13 cellular contexts compared by ENCODE assay signal in the genomic region with DNA sequence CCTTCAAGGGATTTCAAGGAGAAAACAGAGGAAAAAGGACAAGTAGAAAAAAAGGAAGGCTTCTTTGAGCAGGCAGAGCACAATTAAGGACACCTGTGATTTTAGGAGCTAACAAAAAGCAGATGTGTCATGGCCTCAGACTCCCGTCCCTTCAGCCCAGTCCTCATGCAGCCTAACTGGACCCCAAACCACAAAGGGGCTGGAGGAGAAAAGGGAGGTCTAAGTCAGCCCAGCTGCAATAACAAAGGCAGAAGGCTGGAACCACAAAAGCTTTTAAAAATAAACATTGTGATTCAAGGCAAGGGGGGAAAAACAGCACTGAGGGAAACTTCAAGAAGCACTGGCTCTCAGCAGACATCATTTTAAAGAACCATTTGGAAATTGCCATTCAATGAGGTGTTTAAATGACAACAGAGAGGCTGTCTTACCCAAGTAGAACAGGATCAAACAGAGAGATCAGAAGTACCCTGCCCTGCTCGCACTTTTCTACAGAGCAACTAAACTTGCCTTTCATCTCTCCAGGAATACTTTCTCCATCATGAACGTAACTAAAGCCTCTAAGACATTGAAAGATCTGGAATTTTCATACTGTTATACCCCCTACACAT.
DNase-seq lines count a peak whose midpoint lies in the region; ATAC-seq and TF ChIP-seq lines count a peak whose summit lies in the region.
"Had no signal": no experiment of that assay in that cellular context is flagged by ENCODE, and none has a peak within 500 bp of the region (broad histone marks: within the 10 kb centered on the region; RNA-seq: fewer than 3 reads in every experiment).

No MANE protein-coding gene starts in this region.

- H2AK5ac ChIP-seq in neuronal stem cell (ENCODE audit: low read depth, low read length) = no peak overlapping the region

- H3K4ac ChIP-seq in neuronal stem cell (ENCODE audit: low read length) = no peak overlapping the region

- H3K9me3 ChIP-seq in SJCRH30 (replicated peaks) (no peaks in the 10 kb centered on the region), neuronal stem cell (replicated peaks in 1 of 2; ENCODE audit: control insufficient read depth in 2 of 2, insufficient read depth in 1 of 2, low read depth in 1 of 2, low read length in 2 of 2) (peaks cover 11 to 27% of the 10 kb centered on the region in 2 donors), stomach (peaks cover 0 to 10% (median 7%) of the 10 kb centered on the region in 4 donors)

- no peak overlapping the region for H2BK12ac ChIP-seq in neuronal stem cell (ENCODE audit: low read length)

- H4K8ac ChIP-seq in neuronal stem cell (ENCODE audit: low read depth, low read length) = no peak overlapping the region

- no peak overlapping the region for H2BK5ac ChIP-seq in neuronal stem cell (ENCODE audit: low read length)

- no peaks in the 10 kb centered on the region for H3K79me1 ChIP-seq in neuronal stem cell (ENCODE audit: low read depth, low read length)

- no peaks in the 10 kb centered on the region for H3K27me3 ChIP-seq in SJCRH30
- H3K27me3 ChIP-seq in neuronal stem cell (ENCODE audit: control insufficient read depth in 3 of 3, insufficient read depth in 3 of 3, low read depth in 1 of 3, low read length in 3 of 3) = no peaks in the 10 kb centered on the region
- no peaks in the 10 kb centered on the region for H3K27me3 ChIP-seq in stomach

- no peak overlapping the region for H3K14ac ChIP-seq in neuronal stem cell (ENCODE audit: low read length)

- H3K36me3 ChIP-seq in SJCRH30 (no peaks in the 10 kb centered on the region), neuronal stem cell (replicated peaks in 1 of 2; ENCODE audit: control insufficient read depth in 2 of 2, insufficient read depth in 2 of 2, low read length in 2 of 2) (peaks cover 0 to 5% of the 10 kb centered on the region in 2 donors), stomach (no peaks in the 10 kb centered on the region)

- no peak for ATAC-seq in natural killer cell

- H3K4me3 Mint-ChIP-seq in natural killer cell = no peak overlapping the region
- H3K4me3 Mint-ChIP-seq: activated naive CD4-positive, alpha-beta T cell treated with anti-CD3 and anti-CD28 coated beads, Interleukin-2, amount 50 U/mL, for 24 hours had no signal

- no peak overlapping the region for H3K4me2 ChIP-seq in neuronal stem cell (ENCODE audit: insufficient read depth, low read length, poor library complexity, severe bottlenecking)

- H3K27ac ChIP-seq in SJCRH30 = no peak overlapping the region
- peak overlapping the region; percentile 90 for H3K27ac ChIP-seq in neuronal stem cell (replicated peaks; ENCODE audit: low read length)
- H3K27ac ChIP-seq in stomach = no peak overlapping the region

- no peaks in the 10 kb centered on the region for H3K4me1 Mint-ChIP-seq in natural killer cell
- H3K4me1 Mint-ChIP-seq: activated naive CD4-positive, alpha-beta T cell treated with anti-CD3 and anti-CD28 coated beads, Interleukin-2, amount 50 U/mL, for 24 hours had no signal

- H3K4me3 ChIP-seq in SJCRH30 (no peak overlapping the region), neuronal stem cell (ENCODE audit: low read length in 2 of 2) (no peak overlapping the region), stomach (no peak overlapping the region)

- H3K18ac ChIP-seq in neuronal stem cell (ENCODE audit: low read length) = no peak overlapping the region

- no peak overlapping the region for H3K9ac ChIP-seq in neuronal stem cell (ENCODE audit: low read depth, low read length, poor library complexity)

- TF ChIP-seq POLR2A in stomach (IDR thresholded peaks at IDR 0.05) = no peak

- TF ChIP-seq CTCF in natural killer cell (IDR thresholded peaks at IDR 0.05) = no peak
- TF ChIP-seq CTCF in stomach (IDR thresholded peaks at IDR 0.05) = no peak

- no peak overlapping the region for H2BK120ac ChIP-seq in neuronal stem cell (ENCODE audit: low read depth, low read length)

- H3K27ac Mint-ChIP-seq in natural killer cell = no peak overlapping the region
- H3K27ac Mint-ChIP-seq: activated naive CD4-positive, alpha-beta T cell treated with anti-CD3 and anti-CD28 coated beads, Interleukin-2, amount 50 U/mL, for 24 hours had no signal

- H2AFZ ChIP-seq in neuronal stem cell (ENCODE audit: low read length) = peak overlapping the region; percentile 70

- intact Hi-C loops in natural killer cell (cut with micrococcal nuclease) = no loop called here
- intact Hi-C loops in stomach (cut with DNase I; ENCODE audit: low total_unique reads) = no loop called here

- DNase-seq in EL (peak; percentile 85), SJCRH30 (peak; percentile 30 to 62), fibroblast of peridontal ligament (ENCODE audit: extremely low read depth) (peak; percentile 97), neuronal stem cell (ENCODE audit: low spot score) (peak; percentile 30), natural killer cell (no peak), stomach (no peak), kidney tubule cell (ENCODE audit: low spot score) (no peak)
- DNase-seq in activated CD4-positive, alpha-beta T cell treated with anti-CD3 and anti-CD28 coated beads for 1 hour = no peak
- DNase-seq: COR-L47, kidney, NCI-H1105 treated with DMSO at 0.1 percent for 48 hours, NCI-H526 had no signal

- H3K23ac ChIP-seq in neuronal stem cell (ENCODE audit: low read depth, low read length, poor library complexity) = no peak overlapping the region

- WGBS in neuronal stem cell (ENCODE audit: extremely low coverage in 2 of 2, insufficient read length in 2 of 2, insufficient replicate concordance in 1 of 2), 2 donors = no CpG with 5 or more reads among the region's 3 CpGs
- 42 to 67% (median 52%) methylated on average over 3 of the region's 3 CpGs for WGBS in stomach, 5 donors

- no peak for TF ChIP-seq EP300 in stomach (IDR thresholded peaks at IDR 0.05)

- H3K27me3 Mint-ChIP-seq in natural killer cell (ENCODE audit: low read depth in 2 of 2) = no peaks in the 10 kb centered on the region
- H3K27me3 Mint-ChIP-seq: activated naive CD4-positive, alpha-beta T cell treated with anti-CD3 and anti-CD28 coated beads, Interleukin-2, amount 50 U/mL, for 24 hours had no signal

- H3K4me1 ChIP-seq in SJCRH30 = no peaks in the 10 kb centered on the region; the same call in 1 of the 2 replicates
- peaks cover 17 to 24% of the 10 kb centered on the region in 2 donors for H3K4me1 ChIP-seq in neuronal stem cell (ENCODE audit: control insufficient read depth in 2 of 2, insufficient read depth in 1 of 2, low read depth in 1 of 2, low read length in 2 of 2)
- H3K4me1 ChIP-seq in stomach = no peaks in the 10 kb centered on the region

- H2BK15ac ChIP-seq in neuronal stem cell (ENCODE audit: low read length) = no peak overlapping the region

- no peaks in the 10 kb centered on the region for H3K36me3 Mint-ChIP-seq in natural killer cell
- H3K36me3 Mint-ChIP-seq: activated naive CD4-positive, alpha-beta T cell treated with anti-CD3 and anti-CD28 coated beads, Interleukin-2, amount 50 U/mL, for 24 hours had no signal

- H3K9me3 Mint-ChIP-seq in natural killer cell = peaks cover 6 to 7% of the 10 kb centered on the region in 2 donors
- H3K9me3 Mint-ChIP-seq: activated naive CD4-positive, alpha-beta T cell treated with anti-CD3 and anti-CD28 coated beads, Interleukin-2, amount 50 U/mL, for 24 hours had no signal

- H4K91ac ChIP-seq in neuronal stem cell (ENCODE audit: low read depth, low read length, poor library complexity) = no peak overlapping the region

Comparison
In these comparisons a context has a peak if more than half of its experiments do, and no peak if none do; other contexts are left out.
1. DNase-seq: peak in EL (single experiment), SJCRH30 (2 of 2), fibroblast of peridontal ligament (single experiment) and neuronal stem cell (single experiment); none in natural killer cell (single experiment), activated CD4-positive, alpha-beta T cell treated with anti-CD3 and anti-CD28 coated beads for 1 hour (single experiment), stomach (single experiment) and kidney tubule cell (single experiment).